8 cellular contexts compared by ENCODE assay signal in the genomic region with DNA sequence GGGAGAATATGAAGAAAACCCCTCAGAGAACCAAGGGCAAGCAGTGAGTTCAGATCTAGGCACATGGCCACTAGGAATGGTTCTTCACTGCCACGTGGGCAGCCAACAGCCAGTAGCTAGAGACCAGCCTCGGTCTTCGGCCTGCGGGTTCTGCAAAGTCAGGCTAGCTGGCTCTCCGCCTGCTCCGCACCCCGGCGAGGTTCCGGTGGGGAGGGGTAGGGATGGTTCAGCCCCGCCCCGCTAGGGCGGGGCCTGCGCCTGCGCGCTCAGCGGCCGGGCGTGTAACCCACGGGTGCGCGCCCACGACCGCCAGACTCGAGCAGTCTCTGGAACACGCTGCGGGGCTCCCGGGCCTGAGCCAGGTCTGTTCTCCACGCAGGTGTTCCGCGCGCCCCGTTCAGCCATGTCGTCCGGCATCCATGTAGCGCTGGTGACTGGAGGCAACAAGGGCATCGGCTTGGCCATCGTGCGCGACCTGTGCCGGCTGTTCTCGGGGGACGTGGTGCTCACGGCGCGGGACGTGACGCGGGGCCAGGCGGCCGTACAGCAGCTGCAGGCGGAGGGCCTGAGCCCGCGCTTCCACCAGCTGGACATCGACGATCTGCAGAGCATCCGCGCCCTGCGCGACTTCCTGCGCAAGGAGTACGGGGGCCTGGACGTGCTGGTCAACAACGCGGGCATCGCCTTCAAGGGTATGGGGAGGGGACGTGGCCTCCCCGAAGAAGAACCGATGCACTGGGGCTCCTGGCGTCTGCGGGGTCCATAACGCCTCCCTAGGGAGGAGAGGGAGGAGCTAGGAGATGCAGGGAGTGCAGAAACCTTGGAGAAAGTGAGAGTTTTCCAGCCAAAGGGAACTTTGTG. TPM values are rescaled to one million over a fixed set of nuclear protein-coding genes. Genes with fewer than 3 reads are reported as not detected.
DNase-seq lines count a peak whose midpoint lies in the region; ATAC-seq, FAIRE-seq and TF ChIP-seq lines count a peak whose summit lies in the region.

A gene (plus strand): TSS at position 312 of the 861 bp plus-strand sequence. CDS start 92 bp downstream, at position 404.

- H3K79me2 ChIP-seq in endothelial cell of umbilical vein (ENCODE audit: control insufficient read depth, insufficient read depth, low read length) = no peaks in the 10 kb centered on the region

- H2AFZ ChIP-seq in endothelial cell of umbilical vein (ENCODE audit: low read depth, low read length) = peak within 1 kb of the TSS; percentile 87

- intact Hi-C loops in endothelial cell of umbilical vein (cut with micrococcal nuclease) = no loop called here

- H3K4me1 Mint-ChIP-seq in CD4-positive, CD25-positive, alpha-beta regulatory T cell = peaks cover 15 to 43% (median 30%) of the 10 kb centered on the region in 4 donors
- H3K4me1 Mint-ChIP-seq in mesothelial cell of epicardium = peaks cover 4% of the 10 kb centered on the region

- POLR2A ChIA-PET in endothelial cell of umbilical vein (lab: Charles Lee) = interaction anchor here (1.1 to 2.4 kb wide), 2 partner anchors 10 to 360 kb away, joined by 3 to 10 read pairs; a partner anchor contains a TSS

- peak within 1 kb of the TSS; percentile 36 for H3K9ac ChIP-seq in endothelial cell of umbilical vein (replicated peaks; ENCODE audit: extremely low read depth, insufficient read depth, low read length)

- peak; percentile 80 to 93 (median 87) for DNase-seq in CD4-positive, CD25-positive, alpha-beta regulatory T cell
- DNase-seq in HS-27A (ENCODE audit: low read depth) (peak; percentile 69), NOMO-1 treated with DMSO at 0.1 percent for 48 hours (lab: John Stamatoyannopoulos, UW; ENCODE audit: unreplicated experiment) (peak; percentile 87), activated T-cell treated with anti-CD3 and anti-CD28 coated beads for 1 hour (ENCODE audit: low read depth) (peak; percentile 82), endothelial cell of umbilical vein (ENCODE audit: low read depth, low spot score) (peak; percentile 74), mesothelial cell of epicardium (ENCODE audit: low spot score in 2 of 2, unreplicated experiment in 2 of 2) (peak; percentile 45 to 62)
- DNase-seq in stimulated activated CD8-positive, alpha-beta memory T cell treated with anti-CD3 and anti-CD28 coated beads, Interleukin-15, amount 100 ng/mL, for 4 hours (ENCODE audit: low read depth in 2 of 2) = peak; percentile 76 to 78

- H4K20me1 ChIP-seq in endothelial cell of umbilical vein (replicated peaks; ENCODE audit: control insufficient read depth, extremely low read depth, insufficient read depth, low read length) = no peaks in the 10 kb centered on the region

- peak within 1 kb of the TSS; percentile 82 to 91 (median 87) for H3K27ac Mint-ChIP-seq in CD4-positive, CD25-positive, alpha-beta regulatory T cell
- H3K27ac Mint-ChIP-seq in mesothelial cell of epicardium = peak within 1 kb of the TSS; percentile 12

- peaks cover 18% of the 10 kb centered on the region for H3K36me3 ChIP-seq in CD4-positive, CD25-positive, alpha-beta regulatory T cell (ENCODE audit: control insufficient read depth, insufficient read depth, low read length)
- peaks cover 0 to 3% of the 10 kb centered on the region in 2 experiments for H3K36me3 ChIP-seq in endothelial cell of umbilical vein (ENCODE audit: control insufficient read depth in 2 of 2, extremely low read depth in 1 of 2, insufficient read depth in 2 of 2, low read length in 2 of 2)

- TSS peak; percentile 41 for BruUV-seq in endothelial cell of umbilical vein (replicated peaks; lab: Mats Ljungman, UMichigan)

- dilution Hi-C loops in endothelial cell of umbilical vein (cut with MboI; ENCODE audit: extremely low pct_ligation_motif_present, low sequenced_read_pairs) = no loop called here

- H3K9me3 ChIP-seq in CD4-positive, CD25-positive, alpha-beta regulatory T cell (ENCODE audit: control insufficient read depth in 2 of 2, low read length in 2 of 2) = peaks cover 0 to 6% of the 10 kb centered on the region in 2 experiments
- H3K9me3 ChIP-seq in endothelial cell of umbilical vein (replicated peaks; ENCODE audit: control insufficient read depth, insufficient read depth, low read length) = peaks cover 3% of the 10 kb centered on the region

- CTCF ChIA-PET in endothelial cell of umbilical vein (lab: Charles Lee) = interaction anchor here (1.0 to 2.2 kb wide), 5 partner anchors 10 to 41 kb away, joined by 3 to 10 read pairs (median 3); a partner anchor contains a TSS

- peak; percentile 97 for ATAC-seq in CD4-positive, CD25-positive, alpha-beta regulatory T cell (ENCODE audit: low read depth in 2 of 2)
- ATAC-seq in GM19467 (IDR thresholded peaks at IDR 0.05; ENCODE audit: unreplicated experiment) = peak; percentile 96

- H3K9me1 ChIP-seq in endothelial cell of umbilical vein (replicated peaks; ENCODE audit: control insufficient read depth, extremely low read depth, insufficient read depth, low read length) = no peaks in the 10 kb centered on the region

- peaks cover 0 to 6% (median 3%) of the 10 kb centered on the region in 7 donors for H3K9me3 Mint-ChIP-seq in CD4-positive, CD25-positive, alpha-beta regulatory T cell
- peaks cover 13% of the 10 kb centered on the region for H3K9me3 Mint-ChIP-seq in mesothelial cell of epicardium

- peaks cover 26% of the 10 kb centered on the region for H3K4me1 ChIP-seq in CD4-positive, CD25-positive, alpha-beta regulatory T cell (ENCODE audit: control insufficient read depth, insufficient read depth, low read length, poor library complexity, severe bottlenecking)
- peaks cover 15% of the 10 kb centered on the region for H3K4me1 ChIP-seq in endothelial cell of umbilical vein (ENCODE audit: control insufficient read depth, extremely low read depth, insufficient read depth, low read length)

- FAIRE-seq in endothelial cell of umbilical vein (lab: Jason Lieb, UNC) = peak; percentile 80

- peak within 1 kb of the TSS; percentile 74 for H3K4me3 ChIP-seq in CD4-positive, CD25-positive, alpha-beta regulatory T cell (ENCODE audit: low read depth, low read length)
- H3K4me3 ChIP-seq in endothelial cell of umbilical vein (replicated peaks in 1 of 3; ENCODE audit: insufficient read depth in 1 of 3, low read depth in 1 of 3, low read length in 3 of 3) = peak within 1 kb of the TSS; percentile 11 to 83 (median 54)

- H3K4me3 Mint-ChIP-seq in CD4-positive, CD25-positive, alpha-beta regulatory T cell = peak within 1 kb of the TSS; percentile 89 to 90 (median 90)
- peak within 1 kb of the TSS; percentile 74 for H3K4me3 Mint-ChIP-seq in mesothelial cell of epicardium

- H3K27me3 ChIP-seq in CD4-positive, CD25-positive, alpha-beta regulatory T cell (ENCODE audit: control insufficient read depth, insufficient read depth, low read length) = no peaks in the 10 kb centered on the region
- H3K27me3 ChIP-seq in endothelial cell of umbilical vein (ENCODE audit: control insufficient read depth in 2 of 2, insufficient read depth in 2 of 2, low read length in 2 of 2) = no peaks in the 10 kb centered on the region

- peak; percentile 79 for TF ChIP-seq POLR2A in endothelial cell of umbilical vein (IDR thresholded peaks at IDR 0.05; ENCODE audit: low read depth, low read length)

- TF ChIP-seq CTCF in endothelial cell of umbilical vein (IDR thresholded peaks at IDR 0.05; ENCODE audit: extremely low read depth in 1 of 2, insufficient read depth in 1 of 2, low read depth in 1 of 2, low read length in 2 of 2) (no peak), mesothelial cell of epicardium (IDR thresholded peaks at IDR 0.05; ENCODE audit: unreplicated experiment) (no peak)

- peak within 1 kb of the TSS; percentile 56 for H3K27ac ChIP-seq in CD4-positive, CD25-positive, alpha-beta regulatory T cell (ENCODE audit: insufficient read depth, low read length, poor library complexity, severe bottlenecking)
- H3K27ac ChIP-seq in endothelial cell of umbilical vein (ENCODE audit: insufficient read depth, low read depth, low read length) = peak within 1 kb of the TSS; percentile 66

- H3K27me3 Mint-ChIP-seq in CD4-positive, CD25-positive, alpha-beta regulatory T cell = no peaks in the 10 kb centered on the region
- H3K27me3 Mint-ChIP-seq in mesothelial cell of epicardium (ENCODE audit: low read depth) = peaks cover 1% of the 10 kb centered on the region

- H3K4me2 ChIP-seq in endothelial cell of umbilical vein (ENCODE audit: insufficient read depth, low read length) = peak within 1 kb of the TSS; percentile 62

- peaks cover 15% of the 10 kb centered on the region for H3K36me3 Mint-ChIP-seq in CD4-positive, CD25-positive, alpha-beta regulatory T cell
- peaks cover 10% of the 10 kb centered on the region for H3K36me3 Mint-ChIP-seq in mesothelial cell of epicardium

TF ChIP-seq in endothelial cell of umbilical vein, 7 proteins besides CTCF, POLR2A, EP300 and RAD21:
- TF ChIP-seq FOS (IDR thresholded peaks at IDR 0.05; ENCODE audit: borderline replicate concordance, insufficient read depth, low read length) = no peak
- TF ChIP-seq, protein P1, sequence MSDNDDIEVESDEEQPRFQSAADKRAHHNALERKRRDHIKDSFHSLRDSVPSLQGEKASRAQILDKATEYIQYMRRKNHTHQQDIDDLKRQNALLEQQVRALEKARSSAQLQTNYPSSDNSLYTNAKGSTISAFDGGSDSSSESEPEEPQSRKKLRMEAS (IDR thresholded peaks at IDR 0.05; ENCODE audit: insufficient read depth, insufficient read length) = peak; percentile 88

RNA-seq across cellular contexts. Expression of the gene that starts here (rescaled TPM):
- 9.8 TPM for total RNA-seq in CD4-positive, CD25-positive, alpha-beta regulatory T cell
- 10 to 100 TPM; 58.3 to 72.0 (median 62.1) TPM for polyA plus RNA-seq in CD4-positive, CD25-positive, alpha-beta regulatory T cell
- total RNA-seq in endothelial cell of umbilical vein (37.2 and 41.3 TPM in 2 replicates), mesothelial cell of epicardium (10.0 to 12.3 TPM (median 11.8 TPM) in 3 replicates)
- 124 and 164 TPM in 2 replicates for polyA plus RNA-seq in endothelial cell of umbilical vein
- polyA plus RNA-seq in endothelial cell of umbilical vein (2011; cell fraction: cytosol; rRNA removed) = 68.9 and 77.6 TPM in 2 replicates
- 27.9 and 28.0 TPM in 2 replicates for polyA plus RNA-seq in endothelial cell of umbilical vein (2011; cell fraction: nucleus; rRNA removed)
- polyA plus RNA-seq in endothelial cell of umbilical vein (2012) = 42.1 and 46.3 TPM in 2 replicates
- polyA minus RNA-seq in endothelial cell of umbilical vein = 32.2 and 43.4 TPM in 2 replicates
- polyA minus RNA-seq in endothelial cell of umbilical vein (2011; cell fraction: cytosol; rRNA and poly(A)+ RNA removed) = 87.5 TPM
- 5.2 and 10.6 TPM in 2 replicates for polyA minus RNA-seq in endothelial cell of umbilical vein (2011; cell fraction: nucleus; rRNA and poly(A)+ RNA removed)

Comparison
In these comparisons a context has a peak if more than half of its experiments do, and no peak if none do; other contexts are left out.
1. Peak in every context shown above with its lines: DNase-seq, ATAC-seq, H3K4me3 ChIP-seq and H3K27ac ChIP-seq.